Comparison of ENCODE assay signal across 22 cellular contexts in genomic region chr1:7688659-7689058, GRCh38.
"Had no signal": no experiment of that assay in that cellular context is flagged by ENCODE, and none has a peak within 500 bp of the region (broad histone marks: within the 10 kb centered on the region; RNA-seq: fewer than 3 reads in every experiment).

No MANE protein-coding gene starts in this region.

- H3K4me3 ChIP-seq: lower lobe of right lung, neural progenitor cell, ovary, right atrium auricular region, skin epidermis, spleen, suprapubic skin, thoracic aorta, tibial artery, upper lobe of right lung had no signal

- H3K4me1 ChIP-seq: lower lobe of right lung, neural progenitor cell, right atrium auricular region, spleen, suprapubic skin, tibial artery, upper lobe of right lung had no signal

- FAIRE-seq: urothelium cell line had no signal

- H3K9ac ChIP-seq: neural progenitor cell had no signal

- H3K27me3 ChIP-seq: neural progenitor cell, ovary, right atrium auricular region had no signal

- H3K27ac ChIP-seq: lower lobe of right lung, neural progenitor cell, ovary, right atrium auricular region, skin epidermis, spleen, suprapubic skin, thoracic aorta, tibial artery, upper lobe of right lung had no signal

- H3K36me3 ChIP-seq: lower lobe of right lung, neural progenitor cell, ovary, right atrium auricular region, spleen, suprapubic skin, thoracic aorta, tibial artery, upper lobe of right lung had no signal

- H2AFZ ChIP-seq: neural progenitor cell had no signal

- ATAC-seq: left ventricle myocardium superior; lower lobe of right lung; natural killer cell; sciatic nerve; stimulated activated effector memory CD8-positive, alpha-beta T cell treated with anti-CD3 and anti-CD28 coated beads, Interleukin-12 subunit alpha, Interleukin-12 subunit beta, amount 100 ng/mL, for 72 hours; upper lobe of right lung had no signal

- H3K9me3 ChIP-seq: lower lobe of right lung, ovary, right atrium auricular region, suprapubic skin, thoracic aorta, tibial artery, upper lobe of right lung had no signal

- DNase-seq: islet precursor cell; left ventricle myocardium superior; mammary epithelial cell; mesenchymal stem cell; natural killer cell; nephron progenitor cell; ovary; stimulated activated CD4-positive, alpha-beta T cell treated with anti-CD3 and anti-CD28 coated beads, Interleukin-4, amount 100 ng/mL, for 24 hours; stimulated activated naive CD4-positive, alpha-beta T cell; tibial artery; trophoblast cell had no signal

- H3K4me2 ChIP-seq: neural progenitor cell had no signal
